In genomic region chr2:36507408-36507812, GRCh38 we compare ENCODE assay signal across 9 cellular contexts.
DNase-seq lines count a peak whose midpoint lies in the region; ATAC-seq and TF ChIP-seq lines count a peak whose summit lies in the region.
"Had no signal": no experiment of that assay in that cellular context is flagged by ENCODE, and none has a peak within 500 bp of the region (broad histone marks: within the 10 kb centered on the region; RNA-seq: fewer than 3 reads in every experiment).

No MANE protein-coding gene starts in this region.

- H3K27ac Mint-ChIP-seq in T-helper 17 cell: no peak overlapping the region
- H3K27ac Mint-ChIP-seq: IgD-negative memory B cell had no signal

- no peaks in the 10 kb centered on the region for H3F3A ChIP-seq in Loucy (ENCODE audit: low read depth)

- no peak for TF ChIP-seq EP300 in transverse colon (IDR thresholded peaks at IDR 0.05; ENCODE audit: low read depth)

- H3K4me3 Mint-ChIP-seq in T-helper 17 cell: no peak overlapping the region
- H3K4me3 Mint-ChIP-seq: IgD-negative memory B cell had no signal

- no peaks in the 10 kb centered on the region for H3K4me1 Mint-ChIP-seq in T-helper 17 cell
- H3K4me1 Mint-ChIP-seq: IgD-negative memory B cell had no signal

- TF ChIP-seq POLR2A in transverse colon (IDR thresholded peaks at IDR 0.05): no peak

- POLR2A ChIA-PET in AG04449 (lab: Yijun Ruan, JAX): no interaction called here

- no peaks in the 10 kb centered on the region for H3K9me2 ChIP-seq in Loucy (replicated peaks; ENCODE audit: low read depth, low read length)

- H3K4me1 ChIP-seq in Loucy (ENCODE audit: insufficient read depth, low read length, poor library complexity, severe bottlenecking) (no peaks in the 10 kb centered on the region), transverse colon (no peaks in the 10 kb centered on the region)

- H3K9me3 ChIP-seq in Loucy (ENCODE audit: insufficient read depth, low read depth, low read length): no peaks in the 10 kb centered on the region
- H3K9me3 ChIP-seq in T-helper 17 cell (ENCODE audit: control insufficient read depth, low read length, poor library complexity, severe bottlenecking): no peaks in the 10 kb centered on the region
- no peaks in the 10 kb centered on the region for H3K9me3 ChIP-seq in transverse colon

- no peak overlapping the region for H3K4me2 ChIP-seq in Loucy (ENCODE audit: low read depth, low read length, poor library complexity, severe bottlenecking)

- in situ Hi-C loops in transverse colon (cut with MboI; ENCODE audit: low pct_ligation_motif_present in 1 of 4, low pct_unique_long_range_greater_than_20kb in 1 of 4, low sequenced_read_pairs in 3 of 4): loop anchor here in 2 of 4 donors (25.0 kb wide), 1 partner anchor 155 kb away; no protein-coding TSS in a partner anchor

- H3K27me3 Mint-ChIP-seq in T-helper 17 cell: no peaks in the 10 kb centered on the region
- H3K27me3 Mint-ChIP-seq: IgD-negative memory B cell had no signal

- H4K20me1 ChIP-seq in Loucy (ENCODE audit: insufficient read depth, low read length, poor library complexity, severe bottlenecking): no peaks in the 10 kb centered on the region

- H3K36me3 ChIP-seq in Loucy (ENCODE audit: insufficient read depth, low read length) (no peaks in the 10 kb centered on the region), transverse colon (peaks cover 0 to 5% (median 2%) of the 10 kb centered on the region in 4 donors)

- H3K9ac ChIP-seq in Loucy (ENCODE audit: low read depth, low read length, poor library complexity, severe bottlenecking): no peak overlapping the region

- H3K79me2 ChIP-seq in Loucy (ENCODE audit: insufficient read depth, low read length): no peaks in the 10 kb centered on the region

- H3K36me3 Mint-ChIP-seq in T-helper 17 cell (ENCODE audit: low read depth): no peaks in the 10 kb centered on the region
- H3K36me3 Mint-ChIP-seq: IgD-negative memory B cell had no signal

- no peak overlapping the region for H3K4me3 ChIP-seq in AG04449 (ENCODE audit: low read depth, low read length)
- no peak overlapping the region for H3K4me3 ChIP-seq in HFF-Myc (replicated peaks; ENCODE audit: low read depth, low read length)
- no peak overlapping the region for H3K4me3 ChIP-seq in Loucy (ENCODE audit: low read length, poor library complexity, severe bottlenecking)
- no peak overlapping the region for H3K4me3 ChIP-seq in transverse colon

- ATAC-seq in T-helper 17 cell: peak; percentile 76

- H3K27me3 ChIP-seq in Loucy (ENCODE audit: insufficient read depth, low read length, poor library complexity, severe bottlenecking) (no peaks in the 10 kb centered on the region), transverse colon (no peaks in the 10 kb centered on the region)

- intact Hi-C loops in transverse colon (cut with DNase I; ENCODE audit: low total_unique reads): no loop called here

- peak; percentile 77 for TF ChIP-seq CTCF in AG04449 (IDR thresholded peaks at IDR 0.05; ENCODE audit: insufficient read depth, low read length, missing control alignments)
- peak; percentile 87 for TF ChIP-seq CTCF in GM12873 (IDR thresholded peaks at IDR 0.05; ENCODE audit: insufficient read depth, low read depth, low read length, missing control alignments)
- peak; percentile 90 for TF ChIP-seq CTCF in HFF-Myc (IDR thresholded peaks at IDR 0.05; ENCODE audit: low read depth, low read length, missing control alignments)
- peak; percentile 91 for TF ChIP-seq CTCF in Loucy (conservative IDR thresholded peaks at IDR 0.05; ENCODE audit: low read length)
- TF ChIP-seq CTCF in transverse colon (IDR thresholded peaks at IDR 0.05): peak; percentile 44 to 64 (median 60)

- H3K27ac ChIP-seq in transverse colon: no peak overlapping the region

- DNase-seq in AG04449 (ENCODE audit: low read depth, low spot score) (no peak), HFF-Myc (ENCODE audit: extremely low read depth, low read depth) (peak; percentile 46), T-helper 17 cell (no peak), epidermal melanocyte (ENCODE audit: insufficient read length, low spot score) (peak; percentile 53), mucosa of gallbladder (ENCODE audit: low spot score) (peak; percentile 47), transverse colon (peak; percentile 47)

- no peak overlapping the region for H2AFZ ChIP-seq in Loucy (ENCODE audit: low read length)

- CTCF ChIA-PET in AG04449 (lab: Yijun Ruan, JAX): interaction anchor here (0.7 to 2.0 kb wide), 10 partner anchors 9 to 168 kb away, joined by 3 to 13 read pairs (median 4); no protein-coding TSS in a partner anchor

Comparison
In these comparisons a context has a peak if more than half of its experiments do, and no peak if none do; other contexts are left out.
1. DNase-seq: peak in HFF-Myc (single experiment), epidermal melanocyte (single experiment), mucosa of gallbladder (single experiment) and transverse colon (single experiment); none in AG04449 (single experiment) and T-helper 17 cell (0 of 3).
2. Peak in every context shown above with its lines, with median percentiles within 50 percentile points of each other: CTCF ChIP-seq.